ENCODE assay signal across 12 cellular contexts in genomic region chrX:77917294-77917933, GRCh38. TPM values are rescaled to one million over a fixed set of nuclear protein-coding genes. Genes with fewer than 3 reads are reported as not detected.
DNase-seq lines count a peak whose midpoint lies in the region; ATAC-seq and TF ChIP-seq lines count a peak whose summit lies in the region.
"Had no signal": no experiment of that assay in that cellular context is flagged by ENCODE, and none has a peak within 500 bp of the region (broad histone marks: within the 10 kb centered on the region; RNA-seq: fewer than 3 reads in every experiment).

No MANE protein-coding gene starts in this region.

- H3K4me1 Mint-ChIP-seq in activated CD4-positive, alpha-beta T cell treated with anti-CD3 and anti-CD28 coated beads, Interleukin-2, amount 10 ng/mL, durations not matched to agents 7 days and 5 days: peaks cover 24% of the 10 kb centered on the region
- H3K4me1 Mint-ChIP-seq in T-helper 2 cell treated with Interferon-gamma antibody and Interleukin-4, amounts not matched to agents 5 μg/mL and 100 μg/mL, for 36 hours (ENCODE audit: low read depth): peaks cover 19% of the 10 kb centered on the region
- H3K4me1 Mint-ChIP-seq in neural progenitor cell: peaks cover 5% of the 10 kb centered on the region

- H3K4me2 ChIP-seq in Karpas-422 (ENCODE audit: low read depth, low read length, poor library complexity, severe bottlenecking) (no peak overlapping the region), neural progenitor cell (no peak overlapping the region)

- H3K27ac ChIP-seq in neutrophil (peak overlapping the region; percentile 63), Karpas-422 (ENCODE audit: low read length) (no peak overlapping the region), neural progenitor cell (no peak overlapping the region)

- H2AFZ ChIP-seq in Karpas-422 (ENCODE audit: low read length): no peak overlapping the region
- no peak overlapping the region for H2AFZ ChIP-seq in neural progenitor cell (replicated peaks)

- peak overlapping the region; percentile 61 for H3K4me3 Mint-ChIP-seq in activated CD4-positive, alpha-beta T cell treated with anti-CD3 and anti-CD28 coated beads, Interleukin-2, amount 10 ng/mL, durations not matched to agents 7 days and 5 days
- H3K4me3 Mint-ChIP-seq in T-helper 2 cell treated with Interferon-gamma antibody and Interleukin-4, amounts not matched to agents 5 μg/mL and 100 μg/mL, for 36 hours: peak overlapping the region; percentile 56
- H3K4me3 Mint-ChIP-seq in neural progenitor cell: no peak overlapping the region

- TF ChIP-seq CTCF in neutrophil (IDR thresholded peaks at IDR 0.05) (no peak), neural progenitor cell (IDR thresholded peaks at IDR 0.05) (no peak)

- H3K9ac ChIP-seq in Karpas-422 (ENCODE audit: low read length) (no peak overlapping the region), neural progenitor cell (no peak overlapping the region)

- CTCF ChIA-PET in activated CD4-positive, alpha-beta T cell treated with anti-CD3 and anti-CD28 coated beads, Interleukin-2, amount 10 ng/mL, durations not matched to agents 7 days and 5 days (lab: Charles Lee): interaction anchor here (1.6 kb wide), 1 partner anchor 18 kb away, joined by 9 read pairs; the partner anchor contains the start of gene COX7B

- ATAC-seq in HG02678 (IDR thresholded peaks at IDR 0.05; ENCODE audit: unreplicated experiment): peak; percentile 65
- ATAC-seq: HCT116 had no signal

- H3K36me3 ChIP-seq in neutrophil (no peaks in the 10 kb centered on the region), Karpas-422 (ENCODE audit: insufficient read depth, low read length) (no peaks in the 10 kb centered on the region), neural progenitor cell (no peaks in the 10 kb centered on the region), HAP-1 (replicated peaks) (no peaks in the 10 kb centered on the region)
- H3K36me3 ChIP-seq: spleen had no signal

- no peaks in the 10 kb centered on the region for H3K79me2 ChIP-seq in Karpas-422 (ENCODE audit: low read length)
- H3K79me2 ChIP-seq in neural progenitor cell (ENCODE audit: low read depth): no peaks in the 10 kb centered on the region

- in situ Hi-C loops in HAP-1 (cut with MboI; ENCODE audit: low sequenced_read_pairs): loop anchor here (10.0 kb wide), 1 partner anchor 107 kb away; no protein-coding TSS in a partner anchor

- H3K27ac Mint-ChIP-seq in activated CD4-positive, alpha-beta T cell treated with anti-CD3 and anti-CD28 coated beads, Interleukin-2, amount 10 ng/mL, durations not matched to agents 7 days and 5 days: peak overlapping the region; percentile 91
- peak overlapping the region; percentile 79 for H3K27ac Mint-ChIP-seq in T-helper 2 cell treated with Interferon-gamma antibody and Interleukin-4, amounts not matched to agents 5 μg/mL and 100 μg/mL, for 36 hours
- no peak overlapping the region for H3K27ac Mint-ChIP-seq in neural progenitor cell

- no peak for DNase-seq in activated CD4-positive, alpha-beta T cell treated with anti-CD3 and anti-CD28 coated beads, Interleukin-2, amount 10 ng/mL, durations not matched to agents 7 days and 5 days
- no peak for DNase-seq in activated CD4-positive, alpha-beta T cell treated with anti-CD3 and anti-CD28 coated beads, Interleukin-2, amount 50 U/mL, for 48 hours
- no peak for DNase-seq in T-helper 2 cell treated with Interferon-gamma antibody and Interleukin-4, amounts not matched to agents 5 μg/mL and 100 μg/mL, for 36 hours (ENCODE audit: low spot score)
- no peak for DNase-seq in Karpas-422
- no peak for DNase-seq in neural progenitor cell (ENCODE audit: low spot score)
- no peak for DNase-seq in HAP-1 (ENCODE audit: low spot score in 2 of 2)
- DNase-seq: mesenchymal stem cell, spleen had no signal

- H3K9me2 ChIP-seq in Karpas-422 (replicated peaks; ENCODE audit: insufficient read depth, low read length): no peaks in the 10 kb centered on the region

- H3K27me3 ChIP-seq in neutrophil (no peaks in the 10 kb centered on the region), Karpas-422 (ENCODE audit: low read length) (no peaks in the 10 kb centered on the region), neural progenitor cell (no peaks in the 10 kb centered on the region), HAP-1 (ENCODE audit: low read depth) (no peaks in the 10 kb centered on the region)
- H3K27me3 ChIP-seq: spleen had no signal

- H3K36me3 Mint-ChIP-seq in activated CD4-positive, alpha-beta T cell treated with anti-CD3 and anti-CD28 coated beads, Interleukin-2, amount 10 ng/mL, durations not matched to agents 7 days and 5 days (ENCODE audit: low read depth): peaks cover 3% of the 10 kb centered on the region
- H3K36me3 Mint-ChIP-seq in T-helper 2 cell treated with Interferon-gamma antibody and Interleukin-4, amounts not matched to agents 5 μg/mL and 100 μg/mL, for 36 hours (ENCODE audit: low read depth): peaks cover 3% of the 10 kb centered on the region
- no peaks in the 10 kb centered on the region for H3K36me3 Mint-ChIP-seq in neural progenitor cell

- H3K4me1 ChIP-seq in neutrophil (ENCODE audit: control insufficient read depth in 1 of 2, insufficient read depth in 1 of 2, low read depth in 1 of 2, low read length in 1 of 2): peaks cover 26 to 37% of the 10 kb centered on the region in 2 experiments
- peaks cover 3% of the 10 kb centered on the region; the same call in 1 of the 2 replicates for H3K4me1 ChIP-seq in Karpas-422 (ENCODE audit: low read length)
- no peaks in the 10 kb centered on the region for H3K4me1 ChIP-seq in neural progenitor cell
- peaks cover 7% of the 10 kb centered on the region for H3K4me1 ChIP-seq in HAP-1

- H4K20me1 ChIP-seq in Karpas-422 (ENCODE audit: insufficient read depth, low read depth, low read length) (no peaks in the 10 kb centered on the region), neural progenitor cell (ENCODE audit: low read depth) (no peaks in the 10 kb centered on the region)

- H3K9me3 ChIP-seq in neutrophil: no peaks in the 10 kb centered on the region
- no peaks in the 10 kb centered on the region for H3K9me3 ChIP-seq in Karpas-422 (ENCODE audit: low read length)
- peaks cover 8% of the 10 kb centered on the region for H3K9me3 ChIP-seq in neural progenitor cell (ENCODE audit: low read depth)
- H3K9me3 ChIP-seq in HAP-1: no peaks in the 10 kb centered on the region
- H3K9me3 ChIP-seq: spleen had no signal

- no peak overlapping the region for H3K4me3 ChIP-seq in neutrophil (ENCODE audit: low read depth in 1 of 2, low read length in 1 of 2)
- no peak overlapping the region for H3K4me3 ChIP-seq in Karpas-422 (ENCODE audit: low read length)
- no peak overlapping the region for H3K4me3 ChIP-seq in neural progenitor cell
- H3K4me3 ChIP-seq in HAP-1: no peak overlapping the region

- POLR2A ChIA-PET in activated CD4-positive, alpha-beta T cell treated with anti-CD3 and anti-CD28 coated beads, Interleukin-2, amount 10 ng/mL, durations not matched to agents 7 days and 5 days (lab: Charles Lee): no interaction called here

- no peaks in the 10 kb centered on the region for H3F3A ChIP-seq in neural progenitor cell (ENCODE audit: low read depth)

- H3K9me3 Mint-ChIP-seq in activated CD4-positive, alpha-beta T cell treated with anti-CD3 and anti-CD28 coated beads, Interleukin-2, amount 10 ng/mL, durations not matched to agents 7 days and 5 days: no peaks in the 10 kb centered on the region
- H3K9me3 Mint-ChIP-seq in T-helper 2 cell treated with Interferon-gamma antibody and Interleukin-4, amounts not matched to agents 5 μg/mL and 100 μg/mL, for 36 hours: peaks cover 3% of the 10 kb centered on the region
- peaks cover 5% of the 10 kb centered on the region for H3K9me3 Mint-ChIP-seq in neural progenitor cell

- no peaks in the 10 kb centered on the region for H3K27me3 Mint-ChIP-seq in activated CD4-positive, alpha-beta T cell treated with anti-CD3 and anti-CD28 coated beads, Interleukin-2, amount 10 ng/mL, durations not matched to agents 7 days and 5 days
- no peaks in the 10 kb centered on the region for H3K27me3 Mint-ChIP-seq in T-helper 2 cell treated with Interferon-gamma antibody and Interleukin-4, amounts not matched to agents 5 μg/mL and 100 μg/mL, for 36 hours (ENCODE audit: low read depth)
- no peaks in the 10 kb centered on the region for H3K27me3 Mint-ChIP-seq in neural progenitor cell (ENCODE audit: insufficient read depth, low read depth)

RNA-seq across cellular contexts. Expression of gene ATP7A, which starts 6.9 kb away (rescaled TPM):
- 10 to 100 TPM; 11.9 to 13.3 TPM for total RNA-seq in activated CD4-positive, alpha-beta T cell treated with anti-CD3 and anti-CD28 coated beads, Interleukin-2, amount 10 ng/mL, durations not matched to agents 7 days and 5 days
- total RNA-seq in Karpas-422 (2014; rRNA removed; shearing (Covaris generic); ENCODE audit: low replicate concordance): 4.0 and 6.3 TPM in 2 replicates
- 4.4 and 5.1 TPM in 2 replicates for total RNA-seq in neural progenitor cell (ENCODE audit: low replicate concordance)

RNA-seq across cellular contexts. Expression of gene COX7B, which starts 18.1 kb away (rescaled TPM):
- 100 to 1,000 TPM; 244 to 298 TPM for total RNA-seq in activated CD4-positive, alpha-beta T cell treated with anti-CD3 and anti-CD28 coated beads, Interleukin-2, amount 10 ng/mL, durations not matched to agents 7 days and 5 days
- total RNA-seq in Karpas-422 (2014; rRNA removed; shearing (Covaris generic); ENCODE audit: low replicate concordance): 256 and 632 TPM in 2 replicates
- total RNA-seq in neural progenitor cell (ENCODE audit: low replicate concordance): 285 and 500 TPM in 2 replicates

RNA-seq across cellular contexts. Expression of gene MAGT1, which starts 22.2 kb away (rescaled TPM):
- total RNA-seq in activated CD4-positive, alpha-beta T cell treated with anti-CD3 and anti-CD28 coated beads, Interleukin-2, amount 10 ng/mL, durations not matched to agents 7 days and 5 days: 10 to 100 TPM; 51.4 to 51.7 TPM
- 78.5 and 110 TPM in 2 replicates for total RNA-seq in Karpas-422 (2014; rRNA removed; shearing (Covaris generic); ENCODE audit: low replicate concordance)
- 55.1 and 70.0 TPM in 2 replicates for total RNA-seq in neural progenitor cell (ENCODE audit: low replicate concordance)

RNA-seq across cellular contexts. Expression of gene PGAM4, which starts 52.0 kb away (rescaled TPM):
- total RNA-seq in activated CD4-positive, alpha-beta T cell treated with anti-CD3 and anti-CD28 coated beads, Interleukin-2, amount 10 ng/mL, durations not matched to agents 7 days and 5 days: not detected
- total RNA-seq in Karpas-422 (2014; rRNA removed; shearing (Covaris generic); ENCODE audit: low replicate concordance): not detected in 2 replicates
- not detected in 2 replicates for total RNA-seq in neural progenitor cell (ENCODE audit: low replicate concordance)
- total RNA-seq: LHCN-M2, spleen had no signal
